ENCODE assay signal across 15 cellular contexts in genomic region chr16:48352648-48353347, GRCh38. TPM values are rescaled to one million over a fixed set of nuclear protein-coding genes. Genes with fewer than 3 reads are reported as not detected.
DNase-seq lines count a peak whose midpoint lies in the region; ATAC-seq, FAIRE-seq and TF ChIP-seq lines count a peak whose summit lies in the region.
"Had no signal": no experiment of that assay in that cellular context is flagged by ENCODE, and none has a peak within 500 bp of the region (broad histone marks: within the 10 kb centered on the region; RNA-seq: fewer than 3 reads in every experiment).

No MANE protein-coding gene starts in this region.

- no peak overlapping the region for H2AFZ ChIP-seq in K562 (ENCODE audit: low read depth, low read length)

- intact Hi-C loops in K562 (cut with micrococcal nuclease) = loop anchor here (1.0 to 5.0 kb wide), 4 partner anchors 85 to 278 kb away; no protein-coding TSS in a partner anchor
- intact Hi-C loops in left colon (cut with DNase I, micrococcal nuclease) = loop anchor here in 1 of 2 donors (5.0 to 10.0 kb wide), 2 partner anchors 192 to 270 kb away; no protein-coding TSS in a partner anchor

- H3K4me1 ChIP-seq in A549 = peaks cover 3% of the 10 kb centered on the region; the same call in 1 of the 3 replicates
- H3K4me1 ChIP-seq in K562 (replicated peaks in 1 of 2; ENCODE audit: control insufficient read depth in 2 of 2, insufficient read depth in 2 of 2, low read length in 2 of 2) = no peaks in the 10 kb centered on the region; a peak in 1 of 5 replicates
- H3K4me1 ChIP-seq in tibial nerve = peaks cover 0 to 16% (median 4%) of the 10 kb centered on the region in 4 donors
- H3K4me1 ChIP-seq: Caco-2 had no signal

- WGBS in A549 (ENCODE audit: missing lambda C conversion rate) = 85% methylated on average over 6 of the region's 6 CpGs
- WGBS in K562 (ENCODE audit: insufficient coverage, low coverage, missing lambda C conversion rate) = 79% methylated on average over 6 of the region's 6 CpGs
- WGBS in tibial nerve, 2 donors = 80 to 81% methylated on average over 6 of the region's 6 CpGs

- FAIRE-seq in A549 (lab: Jason Lieb, UNC) (no peak), K562 (lab: Jason Lieb, UNC) (no peak)

- H3K9me3 ChIP-seq in A549 (no peaks in the 10 kb centered on the region), K562 (replicated peaks; ENCODE audit: control insufficient read depth, insufficient read depth, low read depth, low read length) (no peaks in the 10 kb centered on the region), tibial nerve (no peaks in the 10 kb centered on the region)
- H3K9me3 ChIP-seq: Caco-2, ovary, suprapubic skin had no signal

- TF ChIP-seq CTCF in 22Rv1 (IDR thresholded peaks at IDR 0.05) = no peak
- no peak for TF ChIP-seq CTCF in A549 (IDR thresholded peaks at IDR 0.05)
- no peak for TF ChIP-seq CTCF in K562 (IDR thresholded peaks at IDR 0.05 in 2 of 3, conservative IDR thresholded peaks at IDR 0.05 in 1 of 3; ENCODE audit: insufficient read depth in 2 of 3, low read depth in 1 of 3, low read length in 3 of 3)
- TF ChIP-seq CTCF in tibial nerve (IDR thresholded peaks at IDR 0.05) = no peak

- TF ChIP-seq RAD21 in A549 (conservative IDR thresholded peaks at IDR 0.05 in 1 of 2, IDR thresholded peaks at IDR 0.05 in 1 of 2) (no peak), K562 (CRISPR knock-in tag; conservative IDR thresholded peaks at IDR 0.05 in 1 of 2, IDR thresholded peaks at IDR 0.05 in 1 of 2) (no peak)

- peaks cover 13% of the 10 kb centered on the region; the same call in 1 of the 3 replicates for H3K79me2 ChIP-seq in K562 (ENCODE audit: control insufficient read depth, insufficient read depth, low read length)

- no TSS peak for BruUV-seq in K562 (replicated peaks; lab: Mats Ljungman, UMichigan)

- H3K27me3 ChIP-seq in K562 (ENCODE audit: control insufficient read depth in 2 of 2, insufficient read depth in 2 of 2, low read length in 2 of 2) (no peaks in the 10 kb centered on the region), tibial nerve (no peaks in the 10 kb centered on the region)
- H3K27me3 ChIP-seq: brain microvascular endothelial cell, ovary, suprapubic skin had no signal

- CTCF ChIA-PET in A549 (lab: Yijun Ruan, JAX) = interaction anchor here (0.6 to 4.9 kb wide), 21 partner anchors 8 to 273 kb away, joined by 3 to 26 read pairs (median 3); no protein-coding TSS in a partner anchor
- CTCF ChIA-PET in K562 (lab: Yijun Ruan, JAX; ENCODE audit: low intra/inter-chr PET ratio) = interaction anchor here (0.6 to 2.4 kb wide), 5 partner anchors 83 to 278 kb away, joined by 3 to 14 read pairs (median 5); no protein-coding TSS in a partner anchor

- no peak overlapping the region for H3K4me2 ChIP-seq in A549
- no peak overlapping the region for H3K4me2 ChIP-seq in K562 (ENCODE audit: insufficient read depth, low read length)
- H3K4me2 ChIP-seq: smooth muscle cell had no signal

- DNase-seq in A549 (ENCODE audit: low read depth in 1 of 2, low spot score in 1 of 2) (no peak), K562 (ENCODE audit: extremely low read depth in 1 of 4, low spot score in 3 of 4) (no peak), left colon (no peak), NCI-H146 treated with DMSO at 0.1 percent for 48 hours (lab: John Stamatoyannopoulos, UW; ENCODE audit: unreplicated experiment) (no peak), tibial nerve (ENCODE audit: low spot score in 2 of 2) (no peak)
- no peak for DNase-seq in activated effector memory CD4-positive, alpha-beta T cell treated with anti-CD3 and anti-CD28 coated beads, Interleukin-2, amount 50 U/mL, for 16 hours
- DNase-seq: NCI-H1048 had no signal

- H3K36me3 ChIP-seq in K562 (ENCODE audit: control insufficient read depth, insufficient read depth, low read length) (peaks cover 77% of the 10 kb centered on the region), tibial nerve (peaks cover 0 to 57% (median 0%) of the 10 kb centered on the region in 3 donors)
- H3K36me3 ChIP-seq: ovary had no signal

- ATAC-seq in A549 (peak; percentile 13 to 16; a peak in 1 of 6 replicates), K562 (no peak), left colon (peak; percentile 4), HG02610 (IDR thresholded peaks at IDR 0.05; ENCODE audit: unreplicated experiment) (no peak)

- POLR2A ChIA-PET in A549 (lab: Yijun Ruan, JAX) = no interaction called here
- POLR2A ChIA-PET in K562 (lab: Yijun Ruan, JAX) = interaction anchor here (0.6 to 1.1 kb wide), 3 partner anchors 74 to 284 kb away, joined by 3 to 4 read pairs (median 3); no protein-coding TSS in a partner anchor

- H3K27ac ChIP-seq in 22Rv1 = 0 out of 2 replicates have a peak overlapping the region, but pooled peaks have one; percentile 31
- H3K27ac ChIP-seq in A549 = no peak overlapping the region; a peak in 1 of 6 replicates
- no peak overlapping the region for H3K27ac ChIP-seq in K562 (ENCODE audit: extremely low read depth, low read depth, low read length)
- peak overlapping the region in 1 of 4 donors; percentile 32 for H3K27ac ChIP-seq in tibial nerve
- H3K27ac ChIP-seq: brain microvascular endothelial cell, C4-2B, ovary, suprapubic skin had no signal

- H3K9ac ChIP-seq in K562 (ENCODE audit: insufficient read depth in 1 of 2, low read depth in 2 of 2, low read length in 2 of 2) = no peak overlapping the region

- H3K4me3 ChIP-seq in A549 = no peak overlapping the region
- H3K4me3 ChIP-seq in K562 = no peak overlapping the region
- no peak overlapping the region for H3K4me3 ChIP-seq in tibial nerve
- H3K4me3 ChIP-seq: ovary, smooth muscle cell, suprapubic skin had no signal

- H3K9me1 ChIP-seq in K562 (ENCODE audit: control insufficient read depth, insufficient read depth, low read length) = no peaks in the 10 kb centered on the region

- TF ChIP-seq POLR2A in A549 (IDR thresholded peaks at IDR 0.05; ENCODE audit: low read length) (no peak), K562 (conservative IDR thresholded peaks at IDR 0.05) (no peak), tibial nerve (IDR thresholded peaks at IDR 0.05) (no peak)

- no peaks in the 10 kb centered on the region for H4K20me1 ChIP-seq in K562 (replicated peaks; ENCODE audit: control insufficient read depth, insufficient read depth, low read length)

- TF ChIP-seq EP300 in A549 (IDR thresholded peaks at IDR 0.05) (no peak), K562 (IDR thresholded peaks at IDR 0.05; ENCODE audit: low read length) (no peak), tibial nerve (IDR thresholded peaks at IDR 0.05) (no peak)

- in situ Hi-C loops in K562 (cut with MboI) = loop anchor here (5.0 kb wide), 2 partner anchors 175 to 280 kb away; no protein-coding TSS in a partner anchor

TF ChIP-seq in A549, 52 proteins besides CTCF, POLR2A, EP300 and RAD21:
- TF ChIP-seq BHLHE40 (IDR thresholded peaks at IDR 0.05; ENCODE audit: low read depth, low read length) (no peak), ATOH8 (CRISPR knock-in tag; IDR thresholded peaks at IDR 0.05; ENCODE audit: low read depth) (no peak), ZFP36 (IDR thresholded peaks at IDR 0.05; ENCODE audit: borderline replicate concordance, partially characterized antibody) (no peak), SREBF2 (IDR thresholded peaks at IDR 0.05) (no peak)
TF ChIP-seq in A549: peak in this region for 0.

TF ChIP-seq in K562, 482 proteins besides CTCF, POLR2A, EP300 and RAD21:
- peak; percentile 42 for TF ChIP-seq POLR2B (IDR thresholded peaks at IDR 0.05; ENCODE audit: low read depth, partially characterized antibody)
- no peak for TF ChIP-seq CEBPG (CRISPR knock-in tag; IDR thresholded peaks at IDR 0.05)
- TF ChIP-seq CEBPG (tag; conservative IDR thresholded peaks at IDR 0.05 in 1 of 2, IDR thresholded peaks at IDR 0.05 in 1 of 2) = peak; percentile 63 to 67; a peak in 3 of 4 replicates
- peak; percentile 64 for TF ChIP-seq CEBPB (tag; IDR thresholded peaks at IDR 0.05)
- no peak for TF ChIP-seq ARID1B (IDR thresholded peaks at IDR 0.05)
- TF ChIP-seq POLR2G (IDR thresholded peaks at IDR 0.05; ENCODE audit: low read depth, low read length) = 0 out of 2 replicates have a peak, but pooled peaks have one; percentile 2

RNA-seq across cellular contexts. Expression of gene SIAH1, which starts 32.4 kb away (rescaled TPM):
- polyA plus RNA-seq in A549 (2011; rRNA removed) = 28.5 and 30.0 TPM in 2 replicates
- 13.3 and 16.8 TPM in 2 replicates for polyA plus RNA-seq in A549 (2012; cell fraction: cytosol; rRNA removed)
- 16.9 and 26.7 TPM in 2 replicates for polyA plus RNA-seq in A549 (2012; cell fraction: nucleus; rRNA removed)
- polyA plus RNA-seq in A549 (2017; fragmentation: RNase III; extraction: RNeasy Plus Mini Kit Qiagen cat#74134 plus additional on column Dnase treatment) = 12.0 to 13.6 TPM (median 13.3 TPM) in 3 replicates
- 29.1 and 42.6 TPM in 2 replicates for polyA minus RNA-seq in A549 (2011; rRNA and poly(A)+ RNA removed)
- total RNA-seq in K562 (2011; cell fraction: chromatin; rRNA removed; ENCODE audit: low replicate concordance) = 28.3 and 61.3 TPM in 2 replicates
- total RNA-seq in K562 (2011; cell fraction: nucleolus; rRNA removed) = 17.8 and 25.7 TPM in 2 replicates
- 37.4 and 58.5 TPM in 2 replicates for total RNA-seq in K562 (2011; cell fraction: nucleoplasm; rRNA removed)
- 10.9 and 11.2 TPM in 2 replicates for total RNA-seq in K562 (2014; rRNA removed)
- 14.3 and 17.4 TPM in 2 replicates for total RNA-seq in K562 (2014; rRNA removed; fragmentation: Illumina TruSeq; extraction: Trizol)
- total RNA-seq in K562 (2015; rRNA removed; fragmentation: Illumina TruSeq; extraction: Trizol) = 12.5 and 12.7 TPM in 2 replicates
- 11.9 and 13.7 TPM in 2 replicates for total RNA-seq in K562 (2021)
- polyA plus RNA-seq in K562 (2011; rRNA removed) = 11.7 and 13.0 TPM in 2 replicates
- 9.5 and 11.8 TPM in 2 replicates for polyA plus RNA-seq in K562 (2011; cell fraction: cytosol; rRNA removed)
- 9.6 and 15.1 TPM in 2 replicates for polyA plus RNA-seq in K562 (2011; cell fraction: nucleus; rRNA removed)
- polyA plus RNA-seq in K562 (2012) = 9.5 and 13.5 TPM in 2 replicates
- polyA plus RNA-seq in K562 (2014; fragmentation: Illumina TruSeq; extraction: Trizol) = 13.1 and 13.5 TPM in 2 replicates
- 1 to 10 TPM; 4.1 to 6.5 TPM for polyA plus RNA-seq in K562 (2014; fragmentation: Nextera tagmentation; extraction: Ambion mirVana)
- 9.6 and 14.0 TPM in 2 replicates for polyA plus RNA-seq in K562 (2014; rRNA removed)
- polyA minus RNA-seq in K562 (2011; rRNA and poly(A)+ RNA removed) = 18.0 and 18.4 TPM in 2 replicates
- 6.7 and 9.7 TPM in 2 replicates for polyA minus RNA-seq in K562 (2011; cell fraction: cytosol; rRNA and poly(A)+ RNA removed)
- polyA minus RNA-seq in K562 (2011; cell fraction: nucleus; rRNA and poly(A)+ RNA removed) = 9.2 and 18.0 TPM in 2 replicates
- total RNA-seq in left colon = 10 to 100 TPM; 25.1 to 30.7 TPM
- 10 to 100 TPM; 26.1 to 44.3 (median 40.1) TPM for total RNA-seq in tibial nerve

Comparison
In these comparisons a context has a peak if more than half of its experiments do, and no peak if none do; other contexts are left out.
1. ATAC-seq: peak in A549 (2 of 2) and left colon (single experiment); none in K562 (single experiment) and HG02610 (single experiment).